In genomic region chr15:33675246-33675645, GRCh38 we compare ENCODE assay signal across 8 cellular contexts.
DNase-seq lines count a peak whose midpoint lies in the region; ATAC-seq, FAIRE-seq and TF ChIP-seq lines count a peak whose summit lies in the region.

No MANE protein-coding gene starts in this region.

- POLR2A ChIA-PET in CD4-positive, alpha-beta T cell (lab: Charles Lee), result no interaction called here

- no peak for TF ChIP-seq POLR2A in GM18505 (IDR thresholded peaks at IDR 0.05; ENCODE audit: borderline replicate concordance, extremely low read depth, insufficient read depth, insufficient read length)

- TF ChIP-seq CTCF in HFF-Myc (IDR thresholded peaks at IDR 0.05; ENCODE audit: low read depth, low read length, missing control alignments), result peak; percentile 33
- peak; percentile 39 for TF ChIP-seq CTCF in kidney (IDR thresholded peaks at IDR 0.05; ENCODE audit: borderline replicate concordance, extremely low read depth, insufficient read depth)
- TF ChIP-seq CTCF in CD4-positive, alpha-beta T cell (IDR thresholded peaks at IDR 0.05), result no peak

- no peaks in the 10 kb centered on the region for H3K36me3 Mint-ChIP-seq in natural killer cell treated with Interleukin-12 subunit alpha and Interleukin-12 subunit beta and Interleukin-15 and Interleukin-18, amount 100 ng/mL, for 72 hours
- no peaks in the 10 kb centered on the region for H3K36me3 Mint-ChIP-seq in CD4-positive, alpha-beta T cell (ENCODE audit: low read depth)

- no peaks in the 10 kb centered on the region for H3K9me3 Mint-ChIP-seq in natural killer cell treated with Interleukin-12 subunit alpha and Interleukin-12 subunit beta and Interleukin-15 and Interleukin-18, amount 100 ng/mL, for 72 hours
- no peaks in the 10 kb centered on the region for H3K9me3 Mint-ChIP-seq in CD4-positive, alpha-beta T cell

- H3K27ac ChIP-seq in SJCRH30 (no peak overlapping the region), kidney (ENCODE audit: low read depth in 2 of 2, low read length in 2 of 2) (no peak overlapping the region)
- no peak overlapping the region for H3K27ac ChIP-seq in CD4-positive, alpha-beta T cell (ENCODE audit: low read depth, low read length)

- H3K27me3 Mint-ChIP-seq in natural killer cell treated with Interleukin-12 subunit alpha and Interleukin-12 subunit beta and Interleukin-15 and Interleukin-18, amount 100 ng/mL, for 72 hours, result peaks cover 24 to 35% of the 10 kb centered on the region in 2 donors
- H3K27me3 Mint-ChIP-seq in CD4-positive, alpha-beta T cell, result peaks cover 42% of the 10 kb centered on the region

- H3K27me3 ChIP-seq in SJCRH30, result no peaks in the 10 kb centered on the region
- peaks cover 7% of the 10 kb centered on the region for H3K27me3 ChIP-seq in CD4-positive, alpha-beta T cell (ENCODE audit: control insufficient read depth, insufficient read depth, low read length)

- no peaks in the 10 kb centered on the region for H3K4me1 Mint-ChIP-seq in natural killer cell treated with Interleukin-12 subunit alpha and Interleukin-12 subunit beta and Interleukin-15 and Interleukin-18, amount 100 ng/mL, for 72 hours (ENCODE audit: low read depth in 2 of 2)
- no peaks in the 10 kb centered on the region for H3K4me1 Mint-ChIP-seq in CD4-positive, alpha-beta T cell (ENCODE audit: low read depth)

- no peak overlapping the region for H3K9ac ChIP-seq in kidney (ENCODE audit: low read length in 2 of 2)

- CTCF ChIA-PET in CD4-positive, alpha-beta T cell (lab: Charles Lee), result no interaction called here

- intact Hi-C loops in kidney (cut with DNase I) (no loop called here), cardiac septum (cut with DNase I) (loop anchor here (10.0 kb wide), 1 partner anchor 380 kb away; no protein-coding TSS in a partner anchor)
- intact Hi-C loops in CD4-positive, alpha-beta T cell (cut with DNase I, micrococcal nuclease), result no loop called here

- no peak overlapping the region for H3K4me3 Mint-ChIP-seq in natural killer cell treated with Interleukin-12 subunit alpha and Interleukin-12 subunit beta and Interleukin-15 and Interleukin-18, amount 100 ng/mL, for 72 hours
- H3K4me3 Mint-ChIP-seq in CD4-positive, alpha-beta T cell, result no peak overlapping the region

- no peak for ATAC-seq in GM18505 (IDR thresholded peaks at IDR 0.05; ENCODE audit: unreplicated experiment)
- ATAC-seq in natural killer cell treated with Interleukin-12 subunit alpha and Interleukin-12 subunit beta and Interleukin-15 and Interleukin-18, amount 100 ng/mL, for 72 hours, result no peak
- ATAC-seq in CD4-positive, alpha-beta T cell (ENCODE audit: poor library complexity), result no peak

- FAIRE-seq in kidney (lab: Jason Lieb, UNC), result peak; percentile 15

- H3K27ac Mint-ChIP-seq in natural killer cell treated with Interleukin-12 subunit alpha and Interleukin-12 subunit beta and Interleukin-15 and Interleukin-18, amount 100 ng/mL, for 72 hours, result no peak overlapping the region
- no peak overlapping the region for H3K27ac Mint-ChIP-seq in CD4-positive, alpha-beta T cell

- H3K4me1 ChIP-seq in SJCRH30 (no peaks in the 10 kb centered on the region), kidney (ENCODE audit: control insufficient read depth in 1 of 2, insufficient read depth in 1 of 2, low read depth in 1 of 2, low read length in 2 of 2) (no peaks in the 10 kb centered on the region)

- H3K9me3 ChIP-seq in SJCRH30 (replicated peaks), result no peaks in the 10 kb centered on the region
- no peaks in the 10 kb centered on the region for H3K9me3 ChIP-seq in kidney (ENCODE audit: control insufficient read depth in 1 of 2, low read length in 2 of 2)
- H3K9me3 ChIP-seq in CD4-positive, alpha-beta T cell (ENCODE audit: control insufficient read depth, low read length), result no peaks in the 10 kb centered on the region

- no peak overlapping the region for H3K4me3 ChIP-seq in HFF-Myc (replicated peaks; ENCODE audit: low read depth, low read length)
- H3K4me3 ChIP-seq in SJCRH30, result no peak overlapping the region
- no peak overlapping the region for H3K4me3 ChIP-seq in kidney (ENCODE audit: low read length in 2 of 2)

- H3K36me3 ChIP-seq in SJCRH30 (peaks cover 28% of the 10 kb centered on the region), kidney (ENCODE audit: control insufficient read depth in 1 of 2, insufficient read depth in 2 of 2, low read length in 2 of 2) (no peaks in the 10 kb centered on the region)

- DNase-seq in COR-L47 (lab: John Stamatoyannopoulos, UW) (peak; percentile 53), HFF-Myc (ENCODE audit: extremely low read depth, low read depth) (peak; percentile 11), SJCRH30 (peak; percentile 24 to 54), kidney (no peak), cardiac septum (ENCODE audit: low spot score) (no peak)
- no peak for DNase-seq in natural killer cell treated with Interleukin-12 subunit alpha and Interleukin-12 subunit beta and Interleukin-15 and Interleukin-18, amount 100 ng/mL, for 72 hours (ENCODE audit: low spot score)
- no peak for DNase-seq in CD4-positive, alpha-beta T cell

Comparison
In these comparisons a context has a peak if more than half of its experiments do, and no peak if none do; other contexts are left out.
1. DNase-seq: peak in COR-L47 (single experiment), HFF-Myc (single experiment) and SJCRH30 (2 of 2); none in kidney (single experiment), natural killer cell treated with Interleukin-12 subunit alpha and Interleukin-12 subunit beta and Interleukin-15 and Interleukin-18, amount 100 ng/mL, for 72 hours (single experiment), CD4-positive, alpha-beta T cell (0 of 10) and cardiac septum (single experiment).